ENCODE assay signal across 31 cellular contexts in genomic region chr2:38428940-38429339, GRCh38. TPM values are rescaled to one million over a fixed set of nuclear protein-coding genes. Genes with fewer than 3 reads are reported as not detected.
DNase-seq lines count a peak whose midpoint lies in the region; ATAC-seq and TF ChIP-seq lines count a peak whose summit lies in the region.
"Had no signal": no experiment of that assay in that cellular context is flagged by ENCODE, and none has a peak within 500 bp of the region (broad histone marks: within the 10 kb centered on the region; RNA-seq: fewer than 3 reads in every experiment).

No MANE protein-coding gene starts in this region.

- H3K27ac ChIP-seq in right atrium auricular region = no peak overlapping the region
- H3K27ac ChIP-seq in right cardiac atrium (ENCODE audit: low read length) = no peak overlapping the region
- H3K27ac ChIP-seq in tibial artery = peak overlapping the region; percentile 52 to 64
- H3K27ac ChIP-seq: foreskin keratinocyte, psoas muscle, skin epidermis, testis, uterus had no signal

- DNase-seq in Right ventricle myocardium inferior (ENCODE audit: missing footprints) (no peak), right atrium auricular region (ENCODE audit: low spot score) (no peak), fibroblast of mammary gland (ENCODE audit: low read depth) (peak; percentile 33), right cardiac atrium (no peak), tibial artery (no peak), HuH-7.5 (ENCODE audit: low spot score) (no peak), dermis blood vessel endothelial cell (no peak), NCI-H2029 treated with DMSO at 0.1 percent for 48 hours (lab: John Stamatoyannopoulos, UW) (no peak)
- DNase-seq: 8988T; activated CD4-positive, alpha-beta T cell treated with anti-CD3 and anti-CD28 coated beads for 48 hours; activated CD8-positive, alpha-beta memory T cell treated with anti-CD3 and anti-CD28 coated beads for 24 hours; activated T-cell treated with anti-CD3 and anti-CD28 coated beads for 4 hours; C1 segment of cervical spinal cord; central memory CD4-positive, alpha-beta T cell; DMS53; foreskin keratinocyte; H7; kidney; midbrain; MV-4-11; naive B cell; NCI-H146; NCI-H446; NCI-H774; nucleus accumbens; psoas muscle; stimulated activated naive CD8-positive, alpha-beta T cell treated with anti-CD3 and anti-CD28 coated beads, Interleukin-15, Interleukin-2, amounts not matched to agents 100 U/mL and 50 U/mL, for 24 hours; testis; uterus had no signal

- H3K27me3 ChIP-seq in right atrium auricular region = no peaks in the 10 kb centered on the region
- no peaks in the 10 kb centered on the region for H3K27me3 ChIP-seq in right cardiac atrium (ENCODE audit: control insufficient read depth, insufficient read depth)
- no peaks in the 10 kb centered on the region for H3K27me3 ChIP-seq in tibial artery
- H3K27me3 ChIP-seq: foreskin keratinocyte, testis, uterus had no signal

- WGBS in right cardiac atrium = 47% methylated on average over 5 of the region's 5 CpGs

- peak; percentile 60 for ATAC-seq in Right ventricle myocardium inferior
- peak; percentile 81 to 91 for ATAC-seq in right cardiac atrium
- ATAC-seq: activated naive CD4-positive, alpha-beta T cell treated with anti-CD3 and anti-CD28 coated beads, Interleukin-2, amount 50 U/mL, for 72 hours; foreskin keratinocyte; psoas muscle; stimulated activated naive CD8-positive, alpha-beta T cell treated with anti-CD3 and anti-CD28 coated beads, Interleukin-15, Interleukin-2, amounts not matched to agents 100 U/mL and 50 U/mL, for 24 hours had no signal

- H3K4me1 ChIP-seq in right atrium auricular region (peaks cover 0 to 4% of the 10 kb centered on the region in 2 donors), right cardiac atrium (ENCODE audit: control insufficient read depth, insufficient read depth, low read length) (peaks cover 3% of the 10 kb centered on the region), tibial artery (peaks cover 0 to 60% (median 46%) of the 10 kb centered on the region in 4 donors)
- H3K4me1 ChIP-seq: psoas muscle, uterus had no signal

- intact Hi-C loops in Right ventricle myocardium inferior (cut with DNase I) (no loop called here), right cardiac atrium (cut with DNase I) (no loop called here), tibial artery (cut with DNase I; ENCODE audit: low total_unique reads) (no loop called here)

- H3K36me3 ChIP-seq in right atrium auricular region (no peaks in the 10 kb centered on the region), tibial artery (no peaks in the 10 kb centered on the region)
- H3K36me3 ChIP-seq: uterus had no signal

- no peak overlapping the region for H3K4me3 ChIP-seq in right atrium auricular region
- H3K4me3 ChIP-seq in fibroblast of mammary gland (ENCODE audit: control insufficient read depth, low read depth, low read length) = no peak overlapping the region
- H3K4me3 ChIP-seq in right cardiac atrium (ENCODE audit: low read length) = no peak overlapping the region
- H3K4me3 ChIP-seq in tibial artery = no peak overlapping the region
- H3K4me3 ChIP-seq: psoas muscle, skin epidermis, testis, uterus had no signal

- TF ChIP-seq CTCF in right atrium auricular region (IDR thresholded peaks at IDR 0.05) (no peak), fibroblast of mammary gland (conservative IDR thresholded peaks at IDR 0.05; ENCODE audit: control insufficient read depth, insufficient read depth, low read depth, low read length) (no peak), tibial artery (IDR thresholded peaks at IDR 0.05) (no peak)

- no peaks in the 10 kb centered on the region for H3K9me3 ChIP-seq in right atrium auricular region
- no peaks in the 10 kb centered on the region for H3K9me3 ChIP-seq in right cardiac atrium (ENCODE audit: control insufficient read depth, low read length)
- no peaks in the 10 kb centered on the region for H3K9me3 ChIP-seq in tibial artery
- H3K9me3 ChIP-seq: psoas muscle, testis, uterus had no signal

RNA-seq across cellular contexts. Expression of gene ATL2, which starts 51.9 kb away (rescaled TPM):
- total RNA-seq in Right ventricle myocardium inferior = 31.7 TPM
- total RNA-seq in right atrium auricular region = 10 to 100 TPM; 33.9 to 51.1 TPM
- 10 to 100 TPM; 37.4 to 53.5 (median 41.6) TPM for total RNA-seq in right cardiac atrium
- 19.9 TPM for polyA plus RNA-seq in right cardiac atrium
- 107 and 129 TPM in 2 replicates for total RNA-seq in dermis blood vessel endothelial cell

Comparison
In these comparisons a context has a peak if more than half of its experiments do, and no peak if none do; other contexts are left out.
1. H3K27ac ChIP-seq: peak in tibial artery (2 of 2); none in right atrium auricular region (0 of 2) and right cardiac atrium (single experiment).